23 cellular contexts compared by ENCODE assay signal in the genomic region with DNA sequence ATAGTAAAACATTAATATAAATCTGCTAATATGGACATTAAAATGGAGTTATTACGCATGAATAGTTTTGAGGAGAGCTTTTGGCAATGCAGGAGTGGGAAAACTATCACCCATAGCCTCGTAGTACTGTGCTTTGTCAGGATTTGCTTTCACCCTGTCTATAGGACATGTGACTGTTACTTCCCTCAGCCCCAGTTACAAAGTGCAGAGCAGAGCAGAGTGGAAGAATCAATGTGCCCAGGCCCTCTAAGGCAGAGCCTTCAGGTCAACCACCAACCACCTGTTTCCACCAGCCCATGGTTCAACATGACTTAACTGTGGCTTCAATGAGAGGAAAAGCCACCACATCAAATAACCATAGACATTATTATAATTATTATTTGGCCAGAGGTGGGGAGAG.
"Had no signal": no experiment of that assay in that cellular context is flagged by ENCODE, and none has a peak within 500 bp of the region (broad histone marks: within the 10 kb centered on the region; RNA-seq: fewer than 3 reads in every experiment).

No MANE protein-coding gene starts in this region.

- H3K4me3 ChIP-seq: left lung, mucosa of descending colon, ovary, right atrium auricular region, skin epidermis, spleen, stomach, testis, thyroid gland, transverse colon, upper lobe of left lung, vagina had no signal

- FAIRE-seq: keratinocyte had no signal

- H3K27me3 ChIP-seq: left lung, ovary, right atrium auricular region, spleen, stomach, testis, thyroid gland, transverse colon, upper lobe of left lung, vagina had no signal

- H3K4me1 ChIP-seq: left lung, right atrium auricular region, spleen, stomach, testis, thyroid gland, transverse colon, upper lobe of left lung had no signal

- DNase-seq: hippocampal formation; kidney glomerular epithelial cell; left cardiac atrium; left lung; midbrain; mucosa of descending colon; naive thymus-derived CD4-positive, alpha-beta T cell; ovary; spleen; stimulated activated CD4-positive, alpha-beta T cell treated with anti-CD3 and anti-CD28 coated beads, Interleukin-4, amount 100 ng/mL, for 24 hours; stimulated activated naive CD4-positive, alpha-beta T cell; stomach; testis; thyroid gland; transverse colon; upper lobe of left lung had no signal

- H3K27ac ChIP-seq: left lung, ovary, right atrium auricular region, skin epidermis, spleen, stomach, testis, thyroid gland, transverse colon, upper lobe of left lung, vagina had no signal

- ATAC-seq: left cardiac atrium; left lung; mucosa of descending colon; naive thymus-derived CD4-positive, alpha-beta T cell; natural killer cell treated with Interleukin-12 subunit alpha and Interleukin-12 subunit beta and Interleukin-15 and Interleukin-18, amount 100 ng/mL, for 72 hours; sciatic nerve; stimulated activated effector memory CD8-positive, alpha-beta T cell treated with anti-CD3 and anti-CD28 coated beads, Interleukin-12 subunit alpha, Interleukin-12 subunit beta, amount 100 ng/mL, for 72 hours had no signal

- H3K36me3 ChIP-seq: left lung, ovary, right atrium auricular region, spleen, stomach, thyroid gland, transverse colon, upper lobe of left lung, vagina had no signal

- H3K9me3 ChIP-seq: left lung, mucosa of descending colon, ovary, right atrium auricular region, spleen, stomach, testis, thyroid gland, transverse colon, upper lobe of left lung, vagina had no signal
